In the genomic region with DNA sequence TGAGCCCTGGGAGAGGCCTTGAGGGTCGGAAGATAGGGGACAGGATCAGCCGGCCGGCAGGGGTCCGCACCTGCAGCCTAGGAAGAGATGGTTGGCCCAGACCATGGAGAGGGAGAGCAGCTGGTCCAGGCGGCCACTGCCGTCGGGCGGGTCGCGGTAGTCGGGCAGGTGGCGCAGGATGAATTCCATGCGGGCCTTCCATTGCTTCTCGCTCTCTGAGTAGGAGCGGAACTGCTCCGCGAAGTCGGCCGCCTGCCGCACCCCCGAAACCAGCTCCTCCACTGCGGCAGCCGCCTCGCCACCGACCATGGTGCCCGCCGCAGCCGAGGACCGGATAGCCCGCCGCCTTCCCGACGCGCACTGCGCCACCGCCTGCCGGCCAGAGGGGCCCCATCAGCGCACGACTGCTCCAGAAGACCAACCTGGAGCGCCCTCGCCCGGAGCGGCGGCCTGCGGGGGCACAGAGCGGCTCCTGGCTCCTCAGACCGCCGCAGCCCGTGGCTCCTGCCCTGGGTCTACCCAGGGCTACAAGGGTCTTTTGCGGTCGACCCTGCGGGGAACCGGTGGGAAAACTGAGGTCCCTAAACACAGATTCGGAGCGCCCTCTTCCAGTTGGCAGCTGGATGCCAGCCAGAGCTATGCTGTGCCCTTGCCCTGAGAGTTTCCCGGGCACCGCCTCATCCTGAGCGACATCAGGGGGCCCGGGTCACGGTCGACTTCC, we compare ENCODE assay signal across 1 cellular context.
A peak's percentile ranks its signal among the peaks of the same experiment; 100 is the strongest.
TF ChIP-seq lines count a peak whose summit lies in the region.

A gene with protein sequence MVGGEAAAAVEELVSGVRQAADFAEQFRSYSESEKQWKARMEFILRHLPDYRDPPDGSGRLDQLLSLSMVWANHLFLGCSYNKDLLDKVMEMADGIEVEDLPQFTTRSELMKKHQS (minus strand): TSS at position 336 of the 721 bp plus-strand sequence. CDS start 27 bp downstream, at position 309.

TF ChIP-seq in K562, 482 proteins besides CTCF, POLR2A, EP300 and RAD21 (continued from another document and continues in another):
- 0 out of 6 replicates have a peak, but pooled peaks of 1 of the 3 experiments have one; percentile 20 for TF ChIP-seq ZBTB11 (CRISPR knock-in tag; IDR thresholded peaks at IDR 0.05)
- peak; percentile 86 for TF ChIP-seq EP400 (IDR thresholded peaks at IDR 0.05)
- TF ChIP-seq SRSF9 (IDR thresholded peaks at IDR 0.05; ENCODE audit: borderline replicate concordance, low read depth, low read length) = no peak
- TF ChIP-seq GATA2 (CRISPR knock-in tag; IDR thresholded peaks at IDR 0.05) = 0 out of 2 replicates have a peak, but pooled peaks have one; percentile 4
- TF ChIP-seq ZNF347 (CRISPR knock-in tag; IDR thresholded peaks at IDR 0.05; ENCODE audit: low read depth) = no peak
- TF ChIP-seq GATAD2B (IDR thresholded peaks at IDR 0.05; ENCODE audit: borderline replicate concordance) = peak; percentile 32; the same call in 1 of the 2 replicates
- TF ChIP-seq MTA1 (IDR thresholded peaks at IDR 0.05; ENCODE audit: borderline replicate concordance) = no peak
- peak; percentile 84 for TF ChIP-seq ZNF143 (CRISPR knock-in tag; IDR thresholded peaks at IDR 0.05)
- TF ChIP-seq CXXC5 (CRISPR knock-in tag; IDR thresholded peaks at IDR 0.05) = peak; percentile 83
- TF ChIP-seq NUFIP1 (IDR thresholded peaks at IDR 0.05; ENCODE audit: partially characterized antibody) = peak; percentile 78
- peak; percentile 93 for TF ChIP-seq CTBP1 (IDR thresholded peaks at IDR 0.05; ENCODE audit: borderline replicate concordance)
- peak; percentile 87 for TF ChIP-seq ZFX (CRISPR knock-in tag; IDR thresholded peaks at IDR 0.05)
- no peak for TF ChIP-seq ZNF3 (CRISPR knock-in tag; IDR thresholded peaks at IDR 0.05)
- TF ChIP-seq ZNF76 (CRISPR knock-in tag; IDR thresholded peaks at IDR 0.05; ENCODE audit: borderline replicate concordance) = peak; percentile 99
- no peak for TF ChIP-seq PHTF2 (CRISPR knock-in tag; IDR thresholded peaks at IDR 0.05)
- peak; percentile 67; the same call in 1 of the 2 replicates for TF ChIP-seq GTF2A2 (tag; IDR thresholded peaks at IDR 0.05)
- no peak; the same call in 1 of the 2 replicates for TF ChIP-seq ZZZ3 (IDR thresholded peaks at IDR 0.05)
- no peak for TF ChIP-seq NR0B1 (IDR thresholded peaks at IDR 0.05; ENCODE audit: partially characterized antibody)
- TF ChIP-seq JUND (IDR thresholded peaks at IDR 0.05; ENCODE audit: borderline replicate concordance, low read depth, low read length) = peak; percentile 64; the same call in 1 of the 2 replicates
- no peak; the same call in 2 of the 3 replicates for TF ChIP-seq JUND (tag; IDR thresholded peaks at IDR 0.05; ENCODE audit: borderline replicate concordance, low read depth, low read length)
- TF ChIP-seq ZNF232 (CRISPR knock-in tag; IDR thresholded peaks at IDR 0.05) = peak; percentile 71; the same call in 1 of the 2 replicates
- 0 out of 2 replicates have a peak, but pooled peaks have one; percentile 36 for TF ChIP-seq REST (CRISPR knock-in tag; IDR thresholded peaks at IDR 0.05; ENCODE audit: low read depth)
- no peak for TF ChIP-seq SPI1 (IDR thresholded peaks at IDR 0.05; ENCODE audit: borderline replicate concordance, low read depth, low read length)
- TF ChIP-seq NR4A1 (CRISPR knock-in tag; IDR thresholded peaks at IDR 0.05) = no peak
- peak; percentile 71 for TF ChIP-seq NR4A1 (tag; IDR thresholded peaks at IDR 0.05)
- TF ChIP-seq PRPF4 (IDR thresholded peaks at IDR 0.05; ENCODE audit: insufficient read depth, low read depth, low read length, poor library complexity, severe bottlenecking) = no peak
- TF ChIP-seq FOXP1 (CRISPR knock-in tag; IDR thresholded peaks at IDR 0.05) = peak; percentile 97
- TF ChIP-seq CHD1 (IDR thresholded peaks at IDR 0.05; ENCODE audit: low read length) = peak; percentile 14
- TF ChIP-seq ZBTB9 (CRISPR knock-in tag; IDR thresholded peaks at IDR 0.05) = peak; percentile 41; the same call in 1 of the 2 replicates
- TF ChIP-seq CREB1 (IDR thresholded peaks at IDR 0.05) = peak; percentile 52; the same call in 1 of the 2 replicates
- 0 out of 2 replicates have a peak, but pooled peaks have one; percentile 67 for TF ChIP-seq CREB1 (CRISPR knock-in tag; IDR thresholded peaks at IDR 0.05)
- TF ChIP-seq ZNF24 (IDR thresholded peaks at IDR 0.05) = peak; percentile 74; the same call in 1 of the 2 replicates
- no peak for TF ChIP-seq ZBTB5 (IDR thresholded peaks at IDR 0.05)
- no peak for TF ChIP-seq CCAR2 (IDR thresholded peaks at IDR 0.05; ENCODE audit: low read depth, low read length)
- TF ChIP-seq DDX20 (tag; IDR thresholded peaks at IDR 0.05; ENCODE audit: low read depth) = no peak
- TF ChIP-seq GABPA (tag; conservative IDR thresholded peaks at IDR 0.05; ENCODE audit: low read depth) = peak; percentile 54; the same call in 1 of the 2 replicates
- peak; percentile 83 for TF ChIP-seq EHMT2 (IDR thresholded peaks at IDR 0.05)
- TF ChIP-seq, protein P1, sequence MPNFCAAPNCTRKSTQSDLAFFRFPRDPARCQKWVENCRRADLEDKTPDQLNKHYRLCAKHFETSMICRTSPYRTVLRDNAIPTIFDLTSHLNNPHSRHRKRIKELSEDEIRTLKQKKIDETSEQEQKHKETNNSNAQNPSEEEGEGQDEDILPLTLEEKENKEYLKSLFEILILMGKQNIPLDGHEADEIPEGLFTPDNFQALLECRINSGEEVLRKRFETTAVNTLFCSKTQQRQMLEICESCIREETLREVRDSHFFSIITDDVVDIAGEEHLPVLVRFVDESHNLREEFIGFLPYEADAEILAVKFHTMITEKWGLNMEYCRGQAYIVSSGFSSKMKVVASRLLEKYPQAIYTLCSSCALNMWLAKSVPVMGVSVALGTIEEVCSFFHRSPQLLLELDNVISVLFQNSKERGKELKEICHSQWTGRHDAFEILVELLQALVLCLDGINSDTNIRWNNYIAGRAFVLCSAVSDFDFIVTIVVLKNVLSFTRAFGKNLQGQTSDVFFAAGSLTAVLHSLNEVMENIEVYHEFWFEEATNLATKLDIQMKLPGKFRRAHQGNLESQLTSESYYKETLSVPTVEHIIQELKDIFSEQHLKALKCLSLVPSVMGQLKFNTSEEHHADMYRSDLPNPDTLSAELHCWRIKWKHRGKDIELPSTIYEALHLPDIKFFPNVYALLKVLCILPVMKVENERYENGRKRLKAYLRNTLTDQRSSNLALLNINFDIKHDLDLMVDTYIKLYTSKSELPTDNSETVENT (CRISPR knock-in tag; IDR thresholded peaks at IDR 0.05) = peak; percentile 99
- peak; percentile 95 for TF ChIP-seq SMAD4 (CRISPR knock-in tag; conservative IDR thresholded peaks at IDR 0.05)
- no peak for TF ChIP-seq TAL1 (IDR thresholded peaks at IDR 0.05)
- TF ChIP-seq LCOR (CRISPR knock-in tag; IDR thresholded peaks at IDR 0.05) = peak; percentile 88
- TF ChIP-seq SIN3B (IDR thresholded peaks at IDR 0.05; ENCODE audit: low read depth) = peak; percentile 82
- TF ChIP-seq ZNF197 (CRISPR knock-in tag; IDR thresholded peaks at IDR 0.05; ENCODE audit: low read depth) = peak; percentile 18; the same call in 1 of the 2 replicates
- no peak; the same call in 1 of the 2 replicates for TF ChIP-seq CBFB (CRISPR knock-in tag; IDR thresholded peaks at IDR 0.05)
- TF ChIP-seq MAX (CRISPR knock-in tag; IDR thresholded peaks at IDR 0.05) = peak; percentile 98
- no peak for TF ChIP-seq CHD2 (IDR thresholded peaks at IDR 0.05; ENCODE audit: low read depth, low read length)
- TF ChIP-seq, protein P2, sequence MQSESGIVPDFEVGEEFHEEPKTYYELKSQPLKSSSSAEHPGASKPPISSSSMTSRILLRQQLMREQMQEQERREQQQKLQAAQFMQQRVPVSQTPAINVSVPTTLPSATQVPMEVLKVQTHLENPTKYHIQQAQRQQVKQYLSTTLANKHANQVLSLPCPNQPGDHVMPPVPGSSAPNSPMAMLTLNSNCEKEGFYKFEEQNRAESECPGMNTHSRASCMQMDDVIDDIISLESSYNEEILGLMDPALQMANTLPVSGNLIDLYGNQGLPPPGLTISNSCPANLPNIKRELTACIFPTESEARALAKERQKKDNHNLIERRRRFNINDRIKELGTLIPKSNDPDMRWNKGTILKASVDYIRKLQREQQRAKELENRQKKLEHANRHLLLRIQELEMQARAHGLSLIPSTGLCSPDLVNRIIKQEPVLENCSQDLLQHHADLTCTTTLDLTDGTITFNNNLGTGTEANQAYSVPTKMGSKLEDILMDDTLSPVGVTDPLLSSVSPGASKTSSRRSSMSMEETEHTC (IDR thresholded peaks at IDR 0.05) = 0 out of 2 replicates have a peak, but pooled peaks have one; percentile 20
- no peak; the same call in 1 of the 2 replicates for TF ChIP-seq STAT5A (IDR thresholded peaks at IDR 0.05; ENCODE audit: borderline replicate concordance, low read length)
- TF ChIP-seq ZNF589 (CRISPR knock-in tag; IDR thresholded peaks at IDR 0.05; ENCODE audit: low read depth) = peak; percentile 59; the same call in 1 of the 2 replicates
